8 cellular contexts compared by ENCODE assay signal in genomic region chr9:19409406-19410194, GRCh38. TPM values are rescaled to one million over a fixed set of nuclear protein-coding genes. Genes with fewer than 3 reads are reported as not detected.
A peak's percentile ranks its signal among the peaks of the same experiment; 100 is the strongest.
DNase-seq lines count a peak whose midpoint lies in the region; ATAC-seq and TF ChIP-seq lines count a peak whose summit lies in the region.

No MANE protein-coding gene starts in this region.

- peak overlapping the region; percentile 84 for H3K4me3 ChIP-seq in NT2/D1 (ENCODE audit: insufficient read length, low read depth)

- CTCF ChIA-PET in activated CD4-positive, alpha-beta T cell treated with anti-CD3 and anti-CD28 coated beads for 36 hours (lab: Charles Lee) = interaction anchor here (0.6 to 1.6 kb wide), 3 partner anchors 30 to 365 kb away, joined by 3 to 4 read pairs (median 3); no protein-coding TSS in a partner anchor

- no peak for TF ChIP-seq CTCF in brain (conservative IDR thresholded peaks at IDR 0.05)

- ATAC-seq in activated CD4-positive, alpha-beta T cell treated with anti-CD3 and anti-CD28 coated beads for 36 hours = no peak
- peak; percentile 22 for ATAC-seq in HG02885 (IDR thresholded peaks at IDR 0.05; ENCODE audit: poor library complexity, unreplicated experiment)
- ATAC-seq in stimulated activated effector memory CD8-positive, alpha-beta T cell treated with anti-CD3 and anti-CD28 coated beads, Interleukin-12 subunit alpha, Interleukin-12 subunit beta, amount 100 ng/mL, for 72 hours = no peak
- ATAC-seq in GM18520 (IDR thresholded peaks at IDR 0.05; ENCODE audit: unreplicated experiment) = no peak

- no peaks in the 10 kb centered on the region for H3K36me3 Mint-ChIP-seq in activated CD4-positive, alpha-beta T cell treated with anti-CD3 and anti-CD28 coated beads for 36 hours (ENCODE audit: low read depth)
- peaks cover 34% of the 10 kb centered on the region for H3K36me3 Mint-ChIP-seq in brain
- H3K36me3 Mint-ChIP-seq in stimulated activated effector memory CD8-positive, alpha-beta T cell treated with anti-CD3 and anti-CD28 coated beads, Interleukin-12 subunit alpha, Interleukin-12 subunit beta, amount 100 ng/mL, for 72 hours = no peaks in the 10 kb centered on the region

- intact Hi-C loops in activated CD4-positive, alpha-beta T cell treated with anti-CD3 and anti-CD28 coated beads for 36 hours (cut with DNase I, micrococcal nuclease) = no loop called here

- H3K36me3 ChIP-seq in NT2/D1 (ENCODE audit: insufficient read depth, insufficient read length, low read length) = no peaks in the 10 kb centered on the region

- peak overlapping the region; percentile 89 for H3K4me3 Mint-ChIP-seq in activated CD4-positive, alpha-beta T cell treated with anti-CD3 and anti-CD28 coated beads for 36 hours
- peak overlapping the region; percentile 88 to 99 (median 98) for H3K4me3 Mint-ChIP-seq in brain
- peak overlapping the region; percentile 97 for H3K4me3 Mint-ChIP-seq in stimulated activated effector memory CD8-positive, alpha-beta T cell treated with anti-CD3 and anti-CD28 coated beads, Interleukin-12 subunit alpha, Interleukin-12 subunit beta, amount 100 ng/mL, for 72 hours

- peak overlapping the region; percentile 68 for H3K27ac Mint-ChIP-seq in activated CD4-positive, alpha-beta T cell treated with anti-CD3 and anti-CD28 coated beads for 36 hours
- peak overlapping the region; percentile 80 to 96 (median 92) for H3K27ac Mint-ChIP-seq in brain
- H3K27ac Mint-ChIP-seq in stimulated activated effector memory CD8-positive, alpha-beta T cell treated with anti-CD3 and anti-CD28 coated beads, Interleukin-12 subunit alpha, Interleukin-12 subunit beta, amount 100 ng/mL, for 72 hours = peak overlapping the region; percentile 88

- peaks cover 4% of the 10 kb centered on the region for H3K4me1 ChIP-seq in NT2/D1 (ENCODE audit: insufficient read depth, insufficient read length)

- peaks cover 2% of the 10 kb centered on the region for H3K27me3 ChIP-seq in NT2/D1 (ENCODE audit: insufficient read depth, insufficient read length)

- H3K9me3 Mint-ChIP-seq in activated CD4-positive, alpha-beta T cell treated with anti-CD3 and anti-CD28 coated beads for 36 hours (ENCODE audit: low read depth) = no peaks in the 10 kb centered on the region
- peaks cover 0 to 4% (median 0%) of the 10 kb centered on the region in 5 experiments for H3K9me3 Mint-ChIP-seq in brain
- H3K9me3 Mint-ChIP-seq in stimulated activated effector memory CD8-positive, alpha-beta T cell treated with anti-CD3 and anti-CD28 coated beads, Interleukin-12 subunit alpha, Interleukin-12 subunit beta, amount 100 ng/mL, for 72 hours = no peaks in the 10 kb centered on the region

- POLR2A ChIA-PET in activated CD4-positive, alpha-beta T cell treated with anti-CD3 and anti-CD28 coated beads for 36 hours (lab: Charles Lee) = interaction anchor here (1.2 to 1.3 kb wide), 2 partner anchors 30 to 34 kb away, joined by 3 to 4 read pairs; partner anchors contain the start of gene RPS6

- H3K27me3 Mint-ChIP-seq in activated CD4-positive, alpha-beta T cell treated with anti-CD3 and anti-CD28 coated beads for 36 hours = no peaks in the 10 kb centered on the region
- H3K27me3 Mint-ChIP-seq in brain = peaks cover 10% of the 10 kb centered on the region

- H3K9ac ChIP-seq in NT2/D1 (ENCODE audit: insufficient read length, low read depth) = peak overlapping the region; percentile 85

- H3K4me1 Mint-ChIP-seq in activated CD4-positive, alpha-beta T cell treated with anti-CD3 and anti-CD28 coated beads for 36 hours = peaks cover 6% of the 10 kb centered on the region
- peaks cover 20% of the 10 kb centered on the region for H3K4me1 Mint-ChIP-seq in brain
- peaks cover 11% of the 10 kb centered on the region for H3K4me1 Mint-ChIP-seq in stimulated activated effector memory CD8-positive, alpha-beta T cell treated with anti-CD3 and anti-CD28 coated beads, Interleukin-12 subunit alpha, Interleukin-12 subunit beta, amount 100 ng/mL, for 72 hours

- DNase-seq in activated CD4-positive, alpha-beta T cell treated with anti-CD3 and anti-CD28 coated beads for 36 hours = peak; percentile 24
- DNase-seq in activated CD4-positive, alpha-beta T cell treated with anti-CD3 and anti-CD28 coated beads for 1 hour = no peak
- DNase-seq in NT2/D1 (ENCODE audit: low read depth, low spot score) (no peak), islet precursor cell (peak; percentile 82)
- DNase-seq in stimulated activated effector memory CD8-positive, alpha-beta T cell treated with anti-CD3 and anti-CD28 coated beads, Interleukin-12 subunit alpha, Interleukin-12 subunit beta, amount 100 ng/mL, for 72 hours (ENCODE audit: low spot score in 2 of 2) = no peak

- no peaks in the 10 kb centered on the region for H3K9me3 ChIP-seq in NT2/D1 (ENCODE audit: insufficient read depth, low read length)

RNA-seq across cellular contexts. Expression of gene ACER2, which starts 0.8 kb away (rescaled TPM):
- 1 to 10 TPM; 1.5 to 1.6 TPM for total RNA-seq in activated CD4-positive, alpha-beta T cell treated with anti-CD3 and anti-CD28 coated beads for 36 hours
- polyA plus RNA-seq in brain (ENCODE audit: insufficient read depth, low read depth, low replicate concordance) = 4.1 TPM

RNA-seq across cellular contexts. Expression of gene RPS6, which starts 29.6 kb away (rescaled TPM):
- 1,000 to 10,000 TPM; 4,061 to 4,369 TPM for total RNA-seq in activated CD4-positive, alpha-beta T cell treated with anti-CD3 and anti-CD28 coated beads for 36 hours
- polyA plus RNA-seq in brain (ENCODE audit: insufficient read depth, low read depth, low replicate concordance) = 2,180 TPM

Comparison
In these comparisons a context has a peak if more than half of its experiments do, and no peak if none do; other contexts are left out.
1. DNase-seq: peak in activated CD4-positive, alpha-beta T cell treated with anti-CD3 and anti-CD28 coated beads for 36 hours (single experiment) and islet precursor cell (single experiment); none in activated CD4-positive, alpha-beta T cell treated with anti-CD3 and anti-CD28 coated beads for 1 hour (single experiment), NT2/D1 (single experiment) and stimulated activated effector memory CD8-positive, alpha-beta T cell treated with anti-CD3 and anti-CD28 coated beads, Interleukin-12 subunit alpha, Interleukin-12 subunit beta, amount 100 ng/mL, for 72 hours (0 of 2).
2. Peak in every context shown above with its lines, with median percentiles within 50 percentile points of each other: H3K27ac Mint-ChIP-seq and H3K4me3 Mint-ChIP-seq.